8 cellular contexts compared by ENCODE assay signal in the genomic region with DNA sequence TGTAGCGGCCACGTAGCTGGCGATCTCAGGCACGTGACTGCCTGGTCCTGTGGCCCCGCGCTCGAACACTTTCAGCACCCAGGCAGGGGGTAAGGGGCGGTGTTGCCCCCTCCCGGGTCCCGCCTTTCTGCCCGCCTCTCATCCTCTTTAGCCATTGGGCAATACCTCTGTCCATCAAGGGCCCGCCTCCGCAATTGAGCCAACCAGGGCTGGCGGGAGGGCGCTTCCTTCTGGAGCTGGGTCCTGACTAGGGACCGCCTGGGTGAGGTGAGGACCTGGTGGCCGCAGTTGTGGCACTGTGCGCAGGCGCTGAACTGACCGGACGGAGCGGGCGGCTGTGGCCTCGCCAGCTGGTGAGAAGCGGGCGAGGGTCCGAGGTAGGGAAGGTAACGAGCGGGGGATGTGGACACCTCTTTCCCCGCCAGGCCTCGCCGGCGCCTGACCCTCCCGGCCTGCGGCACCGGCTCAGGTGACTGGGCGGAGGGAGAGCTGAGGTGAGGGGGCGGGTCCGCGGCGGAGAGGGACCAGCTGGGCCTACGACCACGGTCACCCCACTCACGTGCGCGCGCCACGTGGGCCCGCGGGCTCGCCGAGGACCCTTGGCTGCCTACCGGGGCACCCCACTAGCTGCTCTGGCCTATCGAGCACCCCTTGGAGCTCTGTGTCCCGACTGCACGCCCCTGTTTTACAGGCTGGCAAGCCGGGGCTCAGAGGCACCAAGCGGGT. TPM values are rescaled to one million over a fixed set of nuclear protein-coding genes. Genes with fewer than 3 reads are reported as not detected.
A peak's percentile ranks its signal among the peaks of the same experiment; 100 is the strongest.
DNase-seq lines count a peak whose midpoint lies in the region; TF ChIP-seq lines count a peak whose summit lies in the region.

A gene with protein sequence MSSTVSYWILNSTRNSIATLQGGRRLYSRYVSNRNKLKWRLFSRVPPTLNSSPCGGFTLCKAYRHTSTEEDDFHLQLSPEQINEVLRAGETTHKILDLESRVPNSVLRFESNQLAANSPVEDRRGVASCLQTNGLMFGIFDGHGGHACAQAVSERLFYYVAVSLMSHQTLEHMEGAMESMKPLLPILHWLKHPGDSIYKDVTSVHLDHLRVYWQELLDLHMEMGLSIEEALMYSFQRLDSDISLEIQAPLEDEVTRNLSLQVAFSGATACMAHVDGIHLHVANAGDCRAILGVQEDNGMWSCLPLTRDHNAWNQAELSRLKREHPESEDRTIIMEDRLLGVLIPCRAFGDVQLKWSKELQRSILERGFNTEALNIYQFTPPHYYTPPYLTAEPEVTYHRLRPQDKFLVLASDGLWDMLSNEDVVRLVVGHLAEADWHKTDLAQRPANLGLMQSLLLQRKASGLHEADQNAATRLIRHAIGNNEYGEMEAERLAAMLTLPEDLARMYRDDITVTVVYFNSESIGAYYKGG (plus strand): TSS at position 228 of the 726 bp plus-strand sequence. CDS start 3,770 bp downstream, outside the sequence.

- H4K20me1 ChIP-seq in SK-N-SH (ENCODE audit: insufficient read depth), result no peaks in the 10 kb centered on the region

- CTCF ChIA-PET in SK-N-SH (lab: Yijun Ruan, JAX), result interaction anchor here (0.7 to 4.0 kb wide), 8 partner anchors 13 to 230 kb away, joined by 4 to 26 read pairs (median 8); a partner anchor contains a TSS

- no peak for TF ChIP-seq CTCF in GM06990 (IDR thresholded peaks at IDR 0.05; ENCODE audit: insufficient read depth, low read length, poor library complexity, severe bottlenecking)
- no peak for TF ChIP-seq CTCF in HFF-Myc (IDR thresholded peaks at IDR 0.05; ENCODE audit: low read depth, low read length, missing control alignments)
- TF ChIP-seq CTCF in SK-N-SH (IDR thresholded peaks at IDR 0.05), result no peak

- DNase-seq in GM06990 (ENCODE audit: extremely low read depth, insufficient read length) (peak; percentile 89), HFF-Myc (ENCODE audit: extremely low read depth, low read depth) (peak; percentile 84), MV-4-11 (lab: John Stamatoyannopoulos, UW) (peak; percentile 86), SK-N-SH (peak; percentile 99), germinal center (ENCODE audit: low spot score) (peak; percentile 94), nucleus accumbens (lab: John Stamatoyannopoulos, UW) (peak; percentile 46 to 96 (median 89)), superior temporal gyrus (ENCODE audit: extremely low spot score) (peak; percentile 96)
- DNase-seq in activated naive CD4-positive, alpha-beta T cell treated with anti-CD3 and anti-CD28 coated beads, Interleukin-2, amount 50 U/mL, for 16 hours, result peak; percentile 89

- peak within 1 kb of the TSS in 1 of 2 experiments; percentile 29; a peak in 1 of 4 replicates for H3K27ac ChIP-seq in SK-N-SH (ENCODE audit: low read depth in 2 of 2, low read length in 1 of 2)

- H3K79me2 ChIP-seq in SK-N-SH (ENCODE audit: insufficient read depth), result peaks cover 20% of the 10 kb centered on the region

- peak within 1 kb of the TSS; percentile 69 for H3K9ac ChIP-seq in SK-N-SH

- H2AFZ ChIP-seq in SK-N-SH (ENCODE audit: low read depth), result peak within 1 kb of the TSS; percentile 93

- H3K36me3 ChIP-seq in GM06990 (ENCODE audit: control insufficient read depth, insufficient read depth, low read length) (peaks cover 11% of the 10 kb centered on the region), SK-N-SH (replicated peaks in 1 of 2; ENCODE audit: control insufficient read depth in 1 of 2, insufficient read depth in 2 of 2, low read length in 1 of 2) (peaks cover 10 to 14% of the 10 kb centered on the region in 2 experiments)

- no peaks in the 10 kb centered on the region for H3K27me3 ChIP-seq in GM06990 (replicated peaks; ENCODE audit: control insufficient read depth, insufficient read depth, low read length)
- no peaks in the 10 kb centered on the region for H3K27me3 ChIP-seq in SK-N-SH (ENCODE audit: insufficient read depth)

- no peaks in the 10 kb centered on the region for H3K9me3 ChIP-seq in SK-N-SH

- H3K9me2 ChIP-seq in SK-N-SH, result no peaks in the 10 kb centered on the region

- TF ChIP-seq RAD21 in SK-N-SH (IDR thresholded peaks at IDR 0.05; ENCODE audit: low read length), result no peak

- TF ChIP-seq EP300 in SK-N-SH (IDR thresholded peaks at IDR 0.05; ENCODE audit: borderline replicate concordance in 1 of 2, low read depth in 1 of 2, low read length in 1 of 2), result no peak

- WGBS in SK-N-SH (ENCODE audit: low lambda C conversion rate), result under 1% methylated on average over 15 of the region's 58 CpGs

- POLR2A ChIA-PET in SK-N-SH (lab: Yijun Ruan, JAX), result interaction anchor here (0.7 to 1.5 kb wide), 7 partner anchors 10 to 272 kb away, joined by 3 to 5 read pairs (median 4); a partner anchor contains a TSS

- H3K4me3 ChIP-seq in GM06990 (replicated peaks; ENCODE audit: low read depth, low read length) (peak within 1 kb of the TSS; percentile 94), HFF-Myc (replicated peaks; ENCODE audit: low read depth, low read length) (peak within 1 kb of the TSS; percentile 91), SK-N-SH (ENCODE audit: low read depth in 2 of 2, low read length in 1 of 2) (peak within 1 kb of the TSS; percentile 74 to 95)

- peaks cover 0 to 7% of the 10 kb centered on the region in 2 experiments; a peak in 1 of 4 replicates for H3K4me1 ChIP-seq in SK-N-SH (ENCODE audit: control insufficient read depth in 1 of 2, insufficient read depth in 2 of 2, low read depth in 1 of 2, low read length in 1 of 2)

- peak within 1 kb of the TSS; percentile 95 for H3K4me2 ChIP-seq in SK-N-SH

- H3F3A ChIP-seq in SK-N-SH (replicated peaks; ENCODE audit: insufficient read depth), result peaks cover 3% of the 10 kb centered on the region

TF ChIP-seq in SK-N-SH, 30 proteins besides CTCF, POLR2A, EP300 and RAD21 (continues in another document):
- no peak for TF ChIP-seq GABPA (IDR thresholded peaks at IDR 0.05; ENCODE audit: low read depth)
- TF ChIP-seq GATA2 (CRISPR knock-in tag; IDR thresholded peaks at IDR 0.05), result no peak
- TF ChIP-seq, protein P1, sequence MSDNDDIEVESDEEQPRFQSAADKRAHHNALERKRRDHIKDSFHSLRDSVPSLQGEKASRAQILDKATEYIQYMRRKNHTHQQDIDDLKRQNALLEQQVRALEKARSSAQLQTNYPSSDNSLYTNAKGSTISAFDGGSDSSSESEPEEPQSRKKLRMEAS (IDR thresholded peaks at IDR 0.05; ENCODE audit: low read depth), result peak; percentile 79
- TF ChIP-seq MXI1 (IDR thresholded peaks at IDR 0.05; ENCODE audit: low read depth, low read length), result peak; percentile 86
- TF ChIP-seq NRF1 (IDR thresholded peaks at IDR 0.05; ENCODE audit: low read depth, low read length), result peak; percentile 73
- TF ChIP-seq, protein P2, sequence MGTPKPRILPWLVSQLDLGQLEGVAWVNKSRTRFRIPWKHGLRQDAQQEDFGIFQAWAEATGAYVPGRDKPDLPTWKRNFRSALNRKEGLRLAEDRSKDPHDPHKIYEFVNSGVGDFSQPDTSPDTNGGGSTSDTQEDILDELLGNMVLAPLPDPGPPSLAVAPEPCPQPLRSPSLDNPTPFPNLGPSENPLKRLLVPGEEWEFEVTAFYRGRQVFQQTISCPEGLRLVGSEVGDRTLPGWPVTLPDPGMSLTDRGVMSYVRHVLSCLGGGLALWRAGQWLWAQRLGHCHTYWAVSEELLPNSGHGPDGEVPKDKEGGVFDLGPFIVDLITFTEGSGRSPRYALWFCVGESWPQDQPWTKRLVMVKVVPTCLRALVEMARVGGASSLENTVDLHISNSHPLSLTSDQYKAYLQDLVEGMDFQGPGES (IDR thresholded peaks at IDR 0.05; ENCODE audit: low read depth, low read length), result peak; percentile 89
- TF ChIP-seq POLR2AphosphoS5 (IDR thresholded peaks at IDR 0.05; ENCODE audit: low read depth, low read length), result peak; percentile 41; the same call in 1 of the 2 replicates
- no peak for TF ChIP-seq JUND (IDR thresholded peaks at IDR 0.05)
- TF ChIP-seq EZH2phosphoT487 (IDR thresholded peaks at IDR 0.05; ENCODE audit: borderline replicate concordance, low read depth), result no peak
- TF ChIP-seq, protein P3, sequence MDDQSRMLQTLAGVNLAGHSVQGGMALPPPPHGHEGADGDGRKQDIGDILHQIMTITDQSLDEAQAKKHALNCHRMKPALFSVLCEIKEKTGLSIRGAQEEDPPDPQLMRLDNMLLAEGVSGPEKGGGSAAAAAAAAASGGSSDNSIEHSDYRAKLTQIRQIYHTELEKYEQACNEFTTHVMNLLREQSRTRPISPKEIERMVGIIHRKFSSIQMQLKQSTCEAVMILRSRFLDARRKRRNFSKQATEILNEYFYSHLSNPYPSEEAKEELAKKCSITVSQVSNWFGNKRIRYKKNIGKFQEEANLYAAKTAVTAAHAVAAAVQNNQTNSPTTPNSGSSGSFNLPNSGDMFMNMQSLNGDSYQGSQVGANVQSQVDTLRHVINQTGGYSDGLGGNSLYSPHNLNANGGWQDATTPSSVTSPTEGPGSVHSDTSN (IDR thresholded peaks at IDR 0.05), result peak; percentile 100
- TF ChIP-seq, protein P4, sequence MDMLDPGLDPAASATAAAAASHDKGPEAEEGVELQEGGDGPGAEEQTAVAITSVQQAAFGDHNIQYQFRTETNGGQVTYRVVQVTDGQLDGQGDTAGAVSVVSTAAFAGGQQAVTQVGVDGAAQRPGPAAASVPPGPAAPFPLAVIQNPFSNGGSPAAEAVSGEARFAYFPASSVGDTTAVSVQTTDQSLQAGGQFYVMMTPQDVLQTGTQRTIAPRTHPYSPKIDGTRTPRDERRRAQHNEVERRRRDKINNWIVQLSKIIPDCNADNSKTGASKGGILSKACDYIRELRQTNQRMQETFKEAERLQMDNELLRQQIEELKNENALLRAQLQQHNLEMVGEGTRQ (IDR thresholded peaks at IDR 0.05; ENCODE audit: borderline replicate concordance, low read depth, low read length), result peak; percentile 11; the same call in 1 of the 2 replicates
- peak; percentile 86 for TF ChIP-seq CHD2 (IDR thresholded peaks at IDR 0.05; ENCODE audit: low read length, partially characterized antibody)
- TF ChIP-seq, protein P5, sequence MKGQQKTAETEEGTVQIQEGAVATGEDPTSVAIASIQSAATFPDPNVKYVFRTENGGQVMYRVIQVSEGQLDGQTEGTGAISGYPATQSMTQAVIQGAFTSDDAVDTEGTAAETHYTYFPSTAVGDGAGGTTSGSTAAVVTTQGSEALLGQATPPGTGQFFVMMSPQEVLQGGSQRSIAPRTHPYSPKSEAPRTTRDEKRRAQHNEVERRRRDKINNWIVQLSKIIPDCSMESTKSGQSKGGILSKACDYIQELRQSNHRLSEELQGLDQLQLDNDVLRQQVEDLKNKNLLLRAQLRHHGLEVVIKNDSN (IDR thresholded peaks at IDR 0.05; ENCODE audit: borderline replicate concordance, low read depth), result peak; percentile 83

RNA-seq across cellular contexts. Expression of the gene that starts here (rescaled TPM):
- 4.7 and 7.3 TPM in 2 replicates for polyA plus RNA-seq in SK-N-SH (2012; rRNA removed)
- 3.8 and 4.9 TPM in 2 replicates for polyA plus RNA-seq in SK-N-SH (2012; cell fraction: cytosol; rRNA removed)
- polyA plus RNA-seq in SK-N-SH (2012; cell fraction: nucleus; rRNA removed), result 9.4 and 10.9 TPM in 2 replicates
